ENCODE assay signal across 36 cellular contexts in genomic region chr16:8627456-8627855, GRCh38. TPM values are rescaled to one million over a fixed set of nuclear protein-coding genes. Genes with fewer than 3 reads are reported as not detected.
"Had no signal": no experiment of that assay in that cellular context is flagged by ENCODE, and none has a peak within 500 bp of the region (broad histone marks: within the 10 kb centered on the region; RNA-seq: fewer than 3 reads in every experiment).

No MANE protein-coding gene starts in this region.

- H3K27me3 ChIP-seq: esophagus muscularis mucosa, foreskin keratinocyte, gastroesophageal sphincter, heart left ventricle, hepatocyte, neural progenitor cell, right atrium auricular region, stomach, thyroid gland, vagina had no signal

- ATAC-seq: foreskin keratinocyte; gastroesophageal sphincter; heart left ventricle; left lobe of liver; natural killer cell treated with Interleukin-12 subunit alpha and Interleukin-12 subunit beta and Interleukin-15 and Interleukin-18, amount 100 ng/mL, for 72 hours; stimulated activated effector memory CD8-positive, alpha-beta T cell treated with anti-CD3 and anti-CD28 coated beads, Interleukin-12 subunit alpha, Interleukin-12 subunit beta, amount 100 ng/mL, for 72 hours had no signal

- H3K36me3 ChIP-seq: neural progenitor cell had no signal

- H3K27me3 Mint-ChIP-seq: memory B cell; naive B cell; natural killer cell treated with Interleukin-12 subunit alpha and Interleukin-12 subunit beta and Interleukin-15 and Interleukin-18, amount 100 ng/mL, for 72 hours had no signal

- H3K9me3 ChIP-seq: esophagus muscularis mucosa, gastroesophageal sphincter, heart left ventricle, prostate gland, right atrium auricular region, stomach, thyroid gland, vagina had no signal

- H3K4me2 ChIP-seq: hepatocyte, neural progenitor cell had no signal

- H3K4me3 ChIP-seq: coronary artery, esophagus muscularis mucosa, gastroesophageal sphincter, heart left ventricle, hepatocyte, lung, neural progenitor cell, prostate gland, right atrium auricular region, stomach, thyroid gland, vagina had no signal

- H2AFZ ChIP-seq: hepatocyte, neural progenitor cell, parathyroid adenoma had no signal

- DNase-seq: dermis blood vessel endothelial cell; effector memory CD4-positive, alpha-beta T cell; foreskin keratinocyte; heart left ventricle; kidney; naive B cell; occipital lobe; small intestine; stimulated activated CD4-positive, alpha-beta T cell treated with anti-CD3 and anti-CD28 coated beads, Interleukin-2, amount 100 ng/mL, for 24 hours; stimulated activated CD4-positive, alpha-beta T cell treated with anti-CD3 and anti-CD28 coated beads, Interleukin-4, amount 100 ng/mL, for 24 hours; stimulated activated naive CD4-positive, alpha-beta T cell treated with Interleukin-2 at 50 U/mL for 16 hours; stomach; thyroid gland; trophoblast cell had no signal

- H3K27ac ChIP-seq: coronary artery, esophagus muscularis mucosa, foreskin keratinocyte, gastroesophageal sphincter, heart left ventricle, hepatocyte, neural progenitor cell, parathyroid adenoma, prostate gland, right atrium auricular region, stomach, thyroid gland, vagina had no signal

- H3K4me1 ChIP-seq: parathyroid adenoma had no signal

- H3K4me3 Mint-ChIP-seq: memory B cell; natural killer cell treated with Interleukin-12 subunit alpha and Interleukin-12 subunit beta and Interleukin-15 and Interleukin-18, amount 100 ng/mL, for 72 hours; stimulated activated effector memory CD8-positive, alpha-beta T cell treated with anti-CD3 and anti-CD28 coated beads, Interleukin-12 subunit alpha, Interleukin-12 subunit beta, amount 100 ng/mL, for 72 hours had no signal

- H3K9me3 Mint-ChIP-seq: memory B cell; naive B cell; natural killer cell treated with Interleukin-12 subunit alpha and Interleukin-12 subunit beta and Interleukin-15 and Interleukin-18, amount 100 ng/mL, for 72 hours; neural progenitor cell; stimulated activated effector memory CD8-positive, alpha-beta T cell treated with anti-CD3 and anti-CD28 coated beads, Interleukin-12 subunit alpha, Interleukin-12 subunit beta, amount 100 ng/mL, for 72 hours had no signal

- H3K27ac Mint-ChIP-seq: memory B cell; naive B cell; natural killer cell treated with Interleukin-12 subunit alpha and Interleukin-12 subunit beta and Interleukin-15 and Interleukin-18, amount 100 ng/mL, for 72 hours; neural progenitor cell; stimulated activated effector memory CD8-positive, alpha-beta T cell treated with anti-CD3 and anti-CD28 coated beads, Interleukin-12 subunit alpha, Interleukin-12 subunit beta, amount 100 ng/mL, for 72 hours had no signal

- H3K9ac ChIP-seq: neural progenitor cell, parathyroid adenoma had no signal

RNA-seq across cellular contexts. Expression of gene TMEM114, which starts 37.1 kb away (rescaled TPM):
- total RNA-seq: dermis blood vessel endothelial cell; endothelial cell of umbilical vein; epithelial cell of proximal tubule; esophagus muscularis mucosa; fibroblast of lung; foreskin keratinocyte; gastroesophageal sphincter; heart left ventricle; hepatocyte; kidney; left lobe of liver; liver; lung; mononuclear cell; natural killer cell treated with Interleukin-12 subunit alpha and Interleukin-12 subunit beta and Interleukin-15 and Interleukin-18, amount 100 ng/mL, for 72 hours; occipital lobe; prostate gland; right atrium auricular region; stomach; subcutaneous adipose tissue; temporal lobe; thyroid gland; ureter; vagina had no signal
